ENCODE assay signal across 8 cellular contexts in genomic region chr12:122974892-122975789, GRCh38. TPM values are rescaled to one million over a fixed set of nuclear protein-coding genes. Genes with fewer than 3 reads are reported as not detected.
A peak's percentile ranks its signal among the peaks of the same experiment; 100 is the strongest.
DNase-seq lines count a peak whose midpoint lies in the region; ATAC-seq and TF ChIP-seq lines count a peak whose summit lies in the region.

Gene OGFOD2 (plus strand): TSS chr12:122975244. CDS start chr12:122975252, 8 bp downstream.

- no peak for TF ChIP-seq CTCF in LNCaP clone FGC (IDR thresholded peaks at IDR 0.05; ENCODE audit: control insufficient read depth, extremely low read depth, insufficient read depth)
- no peak for TF ChIP-seq CTCF in RWPE1 (conservative IDR thresholded peaks at IDR 0.05; ENCODE audit: low read depth)

- peak within 1 kb of the TSS; percentile 97 for H3K27ac ChIP-seq in RWPE1

- peak within 1 kb of the TSS; percentile 94 for H3K4me3 Mint-ChIP-seq in activated T-helper 17 cell treated with anti-CD3 and anti-CD28 coated beads, Interleukin-2, amount 50 U/mL, for 72 hours
- H3K4me3 Mint-ChIP-seq in natural killer cell treated with Interleukin-12 subunit alpha and Interleukin-12 subunit beta and Interleukin-15 and Interleukin-18, amount 100 ng/mL, for 72 hours, result peak within 1 kb of the TSS; percentile 89

- CTCF ChIA-PET in RWPE1 (lab: Yijun Ruan, JAX), result interaction anchor here (0.5 to 1.1 kb wide), 3 partner anchors 23 to 181 kb away, joined by 3 read pairs; no protein-coding TSS in a partner anchor

- no peaks in the 10 kb centered on the region for H3K9me3 Mint-ChIP-seq in activated T-helper 17 cell treated with anti-CD3 and anti-CD28 coated beads, Interleukin-2, amount 50 U/mL, for 72 hours
- no peaks in the 10 kb centered on the region for H3K9me3 Mint-ChIP-seq in natural killer cell treated with Interleukin-12 subunit alpha and Interleukin-12 subunit beta and Interleukin-15 and Interleukin-18, amount 100 ng/mL, for 72 hours

- peak within 1 kb of the TSS; percentile 99 for H3K27ac Mint-ChIP-seq in activated T-helper 17 cell treated with anti-CD3 and anti-CD28 coated beads, Interleukin-2, amount 50 U/mL, for 72 hours
- H3K27ac Mint-ChIP-seq in natural killer cell treated with Interleukin-12 subunit alpha and Interleukin-12 subunit beta and Interleukin-15 and Interleukin-18, amount 100 ng/mL, for 72 hours, result peak within 1 kb of the TSS; percentile 98

- POLR2A ChIA-PET in RWPE1 (lab: Yijun Ruan, JAX; ENCODE audit: low non-redundant PET), result interaction anchor here (0.5 to 1.6 kb wide), 5 partner anchors 9 to 730 kb away, joined by 3 to 6 read pairs (median 3); no protein-coding TSS in a partner anchor

- H3K27me3 Mint-ChIP-seq in activated T-helper 17 cell treated with anti-CD3 and anti-CD28 coated beads, Interleukin-2, amount 50 U/mL, for 72 hours, result no peaks in the 10 kb centered on the region
- no peaks in the 10 kb centered on the region for H3K27me3 Mint-ChIP-seq in natural killer cell treated with Interleukin-12 subunit alpha and Interleukin-12 subunit beta and Interleukin-15 and Interleukin-18, amount 100 ng/mL, for 72 hours

- peaks cover 5% of the 10 kb centered on the region for H3K4me1 Mint-ChIP-seq in activated T-helper 17 cell treated with anti-CD3 and anti-CD28 coated beads, Interleukin-2, amount 50 U/mL, for 72 hours
- peaks cover 11 to 24% of the 10 kb centered on the region in 2 donors for H3K4me1 Mint-ChIP-seq in natural killer cell treated with Interleukin-12 subunit alpha and Interleukin-12 subunit beta and Interleukin-15 and Interleukin-18, amount 100 ng/mL, for 72 hours (ENCODE audit: low read depth in 2 of 2)

- H3K4me3 ChIP-seq in LNCaP clone FGC (ENCODE audit: low read depth, low read length), result peak within 1 kb of the TSS; percentile 77

- no peaks in the 10 kb centered on the region for H3K36me3 Mint-ChIP-seq in activated T-helper 17 cell treated with anti-CD3 and anti-CD28 coated beads, Interleukin-2, amount 50 U/mL, for 72 hours (ENCODE audit: low read depth)
- H3K36me3 Mint-ChIP-seq in natural killer cell treated with Interleukin-12 subunit alpha and Interleukin-12 subunit beta and Interleukin-15 and Interleukin-18, amount 100 ng/mL, for 72 hours, result no peaks in the 10 kb centered on the region

- peak; percentile 85 for ATAC-seq in activated T-helper 17 cell treated with anti-CD3 and anti-CD28 coated beads, Interleukin-2, amount 50 U/mL, for 72 hours (replicated peaks)
- ATAC-seq in natural killer cell treated with Interleukin-12 subunit alpha and Interleukin-12 subunit beta and Interleukin-15 and Interleukin-18, amount 100 ng/mL, for 72 hours, result peak; percentile 92 to 93

- peak; percentile 91 for DNase-seq in EH (ENCODE audit: low read depth)
- DNase-seq in H4 (ENCODE audit: low spot score), result peak; percentile 84
- peak; percentile 71 for DNase-seq in LNCaP clone FGC (ENCODE audit: low read depth)
- peak; percentile 90 for DNase-seq in RWPE1 (ENCODE audit: low spot score)
- peak; percentile 88 for DNase-seq in fibroblast of peridontal ligament (ENCODE audit: extremely low read depth)
- peak; percentile 97 for DNase-seq in natural killer cell treated with Interleukin-12 subunit alpha and Interleukin-12 subunit beta and Interleukin-15 and Interleukin-18, amount 100 ng/mL, for 72 hours (ENCODE audit: low spot score)
- peak; percentile 94 for DNase-seq in stimulated activated naive CD4-positive, alpha-beta T cell treated with Interleukin-2 at 50 U/mL for 16 hours (lab: John Stamatoyannopoulos, UW)

RNA-seq across cellular contexts. Expression of gene OGFOD2, which starts in this region (rescaled TPM):
- total RNA-seq in H4 (2014; rRNA removed; shearing (Covaris generic)), result 17.5 and 18.1 TPM in 2 replicates
- 10 to 100 TPM; 24.9 to 28.6 TPM for total RNA-seq in activated T-helper 17 cell treated with anti-CD3 and anti-CD28 coated beads, Interleukin-2, amount 50 U/mL, for 72 hours
- total RNA-seq in natural killer cell treated with Interleukin-12 subunit alpha and Interleukin-12 subunit beta and Interleukin-15 and Interleukin-18, amount 100 ng/mL, for 72 hours, result 10 to 100 TPM; 19.1 to 36.8 TPM

Comparison
In these comparisons a context has a peak if more than half of its experiments do, and no peak if none do; other contexts are left out.
1. Peak in every context shown above with its lines: DNase-seq, ATAC-seq, H3K4me3 ChIP-seq and H3K27ac ChIP-seq.